11 cellular contexts compared by ENCODE assay signal in the genomic region with DNA sequence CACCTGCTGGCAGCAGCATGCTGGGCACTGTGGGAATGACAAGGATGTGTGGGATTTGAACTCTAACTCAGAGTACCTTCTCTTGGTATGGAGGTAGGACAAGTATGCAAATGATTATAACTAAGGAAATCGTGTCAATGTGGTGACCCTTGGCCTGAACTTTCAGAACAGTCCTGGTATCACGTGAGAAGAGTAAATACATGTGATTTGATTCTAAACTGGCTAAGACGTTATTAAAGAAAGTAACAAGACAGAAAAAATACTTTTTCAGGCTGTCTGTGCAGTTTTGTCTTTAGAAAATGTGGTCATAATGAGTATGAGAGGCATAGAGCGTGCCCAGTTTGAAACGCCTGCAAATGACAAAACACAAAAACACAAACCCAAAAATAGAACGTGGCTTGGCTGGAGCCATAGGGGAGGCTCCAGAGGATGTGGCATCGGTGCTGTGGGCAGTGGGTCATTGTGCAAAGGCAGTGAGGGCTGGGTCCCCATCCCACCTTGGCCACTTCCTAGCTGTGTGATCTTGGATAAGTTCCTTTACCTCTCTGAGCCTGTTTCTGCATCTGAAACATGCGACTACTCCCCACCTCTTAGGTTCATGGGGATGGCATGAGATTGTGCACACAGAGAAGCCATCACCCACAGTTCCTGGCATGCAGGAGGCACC. TPM values are rescaled to one million over a fixed set of nuclear protein-coding genes. Genes with fewer than 3 reads are reported as not detected.
DNase-seq lines count a peak whose midpoint lies in the region; ATAC-seq, FAIRE-seq and TF ChIP-seq lines count a peak whose summit lies in the region.
"Had no signal": no experiment of that assay in that cellular context is flagged by ENCODE, and none has a peak within 500 bp of the region (broad histone marks: within the 10 kb centered on the region; RNA-seq: fewer than 3 reads in every experiment).

No MANE protein-coding gene starts in this region.

- H3K4me3 ChIP-seq in Peyer's patch, result no peak overlapping the region
- H3K4me3 ChIP-seq in endodermal cell (ENCODE audit: low read length), result no peak overlapping the region
- H3K4me3 ChIP-seq: GM23248 had no signal

- peak in 2 of 6 experiments; percentile 29 to 33 for TF ChIP-seq CTCF in Peyer's patch (IDR thresholded peaks at IDR 0.05)
- peak; percentile 15 for TF ChIP-seq CTCF in endodermal cell (conservative IDR thresholded peaks at IDR 0.05)

- 87 to 89% methylated on average over 5 to 8 of the region's 8 CpGs for WGBS in endodermal cell (ENCODE audit: insufficient coverage in 1 of 2, insufficient read length in 1 of 2), 2 experiments

- no peak overlapping the region for H3K4me3 Mint-ChIP-seq in endodermal cell

- H3K27me3 Mint-ChIP-seq in endodermal cell (ENCODE audit: insufficient read depth), result peaks cover 8% of the 10 kb centered on the region

- TF ChIP-seq POLR2A in Peyer's patch (IDR thresholded peaks at IDR 0.05), result no peak

- FAIRE-seq in GM18507 (lab: Jason Lieb, UNC), result peak; percentile 77

- no peaks in the 10 kb centered on the region for H3K36me3 ChIP-seq in Peyer's patch
- no peaks in the 10 kb centered on the region for H3K36me3 ChIP-seq in endodermal cell (ENCODE audit: control insufficient read depth, insufficient read depth, low read length)

- H3K27me3 ChIP-seq in Peyer's patch (no peaks in the 10 kb centered on the region), endodermal cell (ENCODE audit: control insufficient read depth, insufficient read depth, low read length, poor library complexity, severe bottlenecking) (no peaks in the 10 kb centered on the region)

- ATAC-seq in sciatic nerve (no peak), esophagus mucosa (no peak), HG02840 (IDR thresholded peaks at IDR 0.05; ENCODE audit: low FRiP score, unreplicated experiment) (no peak)

- H3K9me3 Mint-ChIP-seq in endodermal cell, result no peaks in the 10 kb centered on the region

- DNase-seq in GM18507 (ENCODE audit: extremely low spot score, insufficient read length, low read depth) (no peak), Peyer's patch (peak in 1 of 3 donors; percentile 51), endodermal cell (peak; percentile 30), sciatic nerve (ENCODE audit: low spot score) (peak; percentile 28)
- DNase-seq in NK-92 treated with Interleukin-12 subunit alpha and Interleukin-12 subunit beta, amount 100 ng/mL, for 24 hours (lab: John Stamatoyannopoulos, UW), result no peak
- DNase-seq: cortex of kidney, DMS 273 treated with DMSO at 0.1 percent for 48 hours, GM23248, NCI-H526 had no signal

- peaks cover 3 to 34% (median 22%) of the 10 kb centered on the region in 4 donors for H3K4me1 ChIP-seq in Peyer's patch
- no peaks in the 10 kb centered on the region for H3K4me1 ChIP-seq in endodermal cell (ENCODE audit: control insufficient read depth, insufficient read depth, low read length)

- H3K27ac Mint-ChIP-seq in endodermal cell, result no peak overlapping the region

- peaks cover 4% of the 10 kb centered on the region for H3K4me1 Mint-ChIP-seq in endodermal cell

- no peak overlapping the region for H3K9ac ChIP-seq in endodermal cell (ENCODE audit: extremely low read depth, low read length, poor library complexity, severe bottlenecking)
- H3K9ac ChIP-seq: GM23248 had no signal

- H3K9me3 ChIP-seq in Peyer's patch (no peaks in the 10 kb centered on the region), endodermal cell (ENCODE audit: control insufficient read depth, low read length) (no peaks in the 10 kb centered on the region)

- intact Hi-C loops in sciatic nerve (cut with DNase I), result loop anchor here (2.0 kb wide), 1 partner anchor 31 kb away; no protein-coding TSS in a partner anchor

- H3K27ac ChIP-seq in Peyer's patch (peak overlapping the region in 3 of 4 donors; percentile 33 to 64 (median 53)), endodermal cell (ENCODE audit: low read depth, low read length) (no peak overlapping the region)
- H3K27ac ChIP-seq: GM23248 had no signal

- no peaks in the 10 kb centered on the region for H3K36me3 Mint-ChIP-seq in endodermal cell (ENCODE audit: low read depth)

RNA-seq across cellular contexts. Expression of gene IL2RB, which starts 18.4 kb away (rescaled TPM):
- 1 to 10 TPM; 1.5 to 7.0 (median 5.0) TPM for total RNA-seq in Peyer's patch
- total RNA-seq in endodermal cell, result under 1 TPM; 0.15 to 0.42 TPM
- 1.1 TPM for polyA plus RNA-seq in endodermal cell (2013, experiment 1 of 2)
- 1.5 TPM for polyA plus RNA-seq in endodermal cell (2013, experiment 2 of 2)
- total RNA-seq in sciatic nerve, result 3.7 TPM
- total RNA-seq in esophagus mucosa, result 3.1 TPM
- total RNA-seq: GM23248 had no signal

RNA-seq across cellular contexts. Expression of gene C1QTNF6, which starts 19.9 kb away (rescaled TPM):
- 1 to 10 TPM; 3.9 to 9.4 (median 5.9) TPM for total RNA-seq in Peyer's patch
- 10 to 100 TPM; 15.5 to 16.9 TPM for total RNA-seq in endodermal cell
- polyA plus RNA-seq in endodermal cell (2013, experiment 1 of 2), result 17.3 TPM
- 18.8 TPM for polyA plus RNA-seq in endodermal cell (2013, experiment 2 of 2)
- total RNA-seq in sciatic nerve, result 7.8 TPM
- 2.0 TPM for total RNA-seq in esophagus mucosa

RNA-seq across cellular contexts. Expression of gene SSTR3, which starts 44.2 kb away (rescaled TPM):
- total RNA-seq in Peyer's patch (not detected), endodermal cell (under 1 TPM; 0.11 to 0.20 TPM), sciatic nerve (not detected), esophagus mucosa (not detected)
- polyA plus RNA-seq in endodermal cell (2013, experiment 1 of 2), result 0.14 TPM
- 0.12 TPM for polyA plus RNA-seq in endodermal cell (2013, experiment 2 of 2)
- total RNA-seq: GM23248 had no signal
- polyA plus RNA-seq: GM23248 had no signal

RNA-seq across cellular contexts. Expression of gene TMPRSS6, which starts 58.6 kb away (rescaled TPM):
- total RNA-seq in Peyer's patch (under 1 TPM in 2 of 4 donors, not detected in 2; 0.27 to 0.88 TPM), endodermal cell (under 1 TPM; 0.22 to 0.31 TPM), sciatic nerve (not detected), esophagus mucosa (not detected)
- polyA plus RNA-seq in endodermal cell (2013, experiment 1 of 2), result not detected
- not detected for polyA plus RNA-seq in endodermal cell (2013, experiment 2 of 2)
- total RNA-seq: GM23248 had no signal

Comparison
In these comparisons a context has a peak if more than half of its experiments do, and no peak if none do; other contexts are left out.
1. DNase-seq: peak in endodermal cell (single experiment) and sciatic nerve (single experiment); none in GM18507 (single experiment) and NK-92 treated with Interleukin-12 subunit alpha and Interleukin-12 subunit beta, amount 100 ng/mL, for 24 hours (single experiment).